In the genomic region with DNA sequence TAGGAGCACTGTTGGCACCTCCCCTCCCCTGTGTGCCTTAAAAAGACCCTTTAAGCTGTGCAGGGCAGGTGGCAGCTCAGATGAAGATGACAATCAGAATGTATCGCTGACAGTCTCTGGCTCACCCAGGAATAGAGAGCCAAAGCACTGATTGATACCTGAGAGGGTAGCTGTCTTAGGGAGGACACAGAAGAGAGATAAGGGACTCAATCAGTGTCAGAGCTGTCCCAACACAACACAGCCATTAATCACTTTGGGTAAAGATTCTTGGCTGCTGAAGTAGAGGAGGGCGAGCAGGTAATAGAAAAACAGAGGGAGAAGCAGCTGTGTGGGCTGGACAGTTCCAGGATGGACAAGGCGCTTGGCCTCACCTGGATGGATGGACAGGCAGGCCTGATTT, we compare ENCODE assay signal across 1 cellular context.
TF ChIP-seq lines count a peak whose summit lies in the region.

No MANE protein-coding gene starts in this region.

TF ChIP-seq in GM23338, 12 proteins besides CTCF, POLR2A, EP300 and RAD21 (continued from another document):
- TF ChIP-seq ZNF462 (CRISPR knock-in tag; IDR thresholded peaks at IDR 0.05), result no peak
- TF ChIP-seq STAT1 (IDR thresholded peaks at IDR 0.05; ENCODE audit: unreplicated experiment), result no peak
- TF ChIP-seq CREB1 (CRISPR knock-in tag; IDR thresholded peaks at IDR 0.05; ENCODE audit: low read depth), result no peak
- no peak for TF ChIP-seq ZNF114 (CRISPR knock-in tag; IDR thresholded peaks at IDR 0.05)
- no peak for TF ChIP-seq POLR2AphosphoS5 (IDR thresholded peaks at IDR 0.05; ENCODE audit: low read depth)
- no peak for TF ChIP-seq ZNF331 (CRISPR knock-in tag; IDR thresholded peaks at IDR 0.05; ENCODE audit: low read depth)
- TF ChIP-seq EZH2 (IDR thresholded peaks at IDR 0.05; ENCODE audit: low read depth, unreplicated experiment), result no peak
- TF ChIP-seq EZH2phosphoT487 (IDR thresholded peaks at IDR 0.05; ENCODE audit: unreplicated experiment), result no peak
- no peak for TF ChIP-seq REST (IDR thresholded peaks at IDR 0.05; ENCODE audit: unreplicated experiment)
- TF ChIP-seq NANOG (IDR thresholded peaks at IDR 0.05; ENCODE audit: borderline replicate concordance), result no peak
- TF ChIP-seq JUNB (IDR thresholded peaks at IDR 0.05; ENCODE audit: unreplicated experiment), result no peak
